ENCODE assay signal across 1 cellular context in genomic region chr3:38038447-38038911, GRCh38.
TF ChIP-seq lines count a peak whose summit lies in the region.

No MANE protein-coding gene starts in this region.

TF ChIP-seq in K562, 482 proteins besides CTCF, POLR2A, EP300 and RAD21:
- TF ChIP-seq PRDM10 (IDR thresholded peaks at IDR 0.05; ENCODE audit: partially characterized antibody) (no peak), THRB (CRISPR knock-in tag; conservative IDR thresholded peaks at IDR 0.05) (0 out of 2 replicates have a peak, but pooled peaks have one; percentile 25), PATZ1 (CRISPR knock-in tag; IDR thresholded peaks at IDR 0.05; ENCODE audit: borderline replicate concordance) (no peak), ZNF316 (IDR thresholded peaks at IDR 0.05) (peak; percentile 7; the same call in 1 of the 2 replicates), ZBTB1 (CRISPR knock-in tag; IDR thresholded peaks at IDR 0.05; ENCODE audit: borderline replicate concordance, low read depth) (no peak), ILF3 (IDR thresholded peaks at IDR 0.05; ENCODE audit: borderline replicate concordance) (no peak), KLF13 (tag; IDR thresholded peaks at IDR 0.05; ENCODE audit: borderline replicate concordance, low read depth) (no peak)
